ENCODE assay signal across 1 cellular context in the genomic region with DNA sequence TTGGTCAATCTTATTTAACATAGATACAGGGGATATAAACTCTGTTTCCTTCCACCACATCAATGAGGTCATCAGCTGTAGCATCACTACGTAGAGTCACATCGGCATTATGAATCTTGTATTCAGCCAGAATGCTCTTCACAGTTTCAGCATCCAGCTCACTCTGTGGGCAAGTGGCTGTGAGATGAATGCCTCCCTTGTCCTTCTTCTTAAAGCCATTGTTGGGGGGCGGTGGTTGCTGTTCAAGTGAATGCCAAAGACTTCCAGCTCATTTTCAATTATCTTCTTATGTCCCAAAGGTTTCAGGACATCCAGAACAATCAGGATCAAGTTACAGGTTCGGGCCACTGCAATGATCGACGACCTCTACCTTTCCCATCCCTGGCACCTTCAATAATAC. TPM values are rescaled to one million over a fixed set of nuclear protein-coding genes. Genes with fewer than 3 reads are reported as not detected.
"Had no signal": no experiment of that assay in that cellular context is flagged by ENCODE, and none has a peak within 500 bp of the region (broad histone marks: within the 10 kb centered on the region; RNA-seq: fewer than 3 reads in every experiment).

No MANE protein-coding gene starts in this region.

RNA-seq across cellular contexts. Expression of gene SDC1, which starts 15.4 kb away (rescaled TPM):
- total RNA-seq: naive thymus-derived CD8-positive, alpha-beta T cell had no signal
- polyA plus RNA-seq: naive thymus-derived CD8-positive, alpha-beta T cell had no signal
